ENCODE assay signal across 2 cellular contexts in the genomic region with DNA sequence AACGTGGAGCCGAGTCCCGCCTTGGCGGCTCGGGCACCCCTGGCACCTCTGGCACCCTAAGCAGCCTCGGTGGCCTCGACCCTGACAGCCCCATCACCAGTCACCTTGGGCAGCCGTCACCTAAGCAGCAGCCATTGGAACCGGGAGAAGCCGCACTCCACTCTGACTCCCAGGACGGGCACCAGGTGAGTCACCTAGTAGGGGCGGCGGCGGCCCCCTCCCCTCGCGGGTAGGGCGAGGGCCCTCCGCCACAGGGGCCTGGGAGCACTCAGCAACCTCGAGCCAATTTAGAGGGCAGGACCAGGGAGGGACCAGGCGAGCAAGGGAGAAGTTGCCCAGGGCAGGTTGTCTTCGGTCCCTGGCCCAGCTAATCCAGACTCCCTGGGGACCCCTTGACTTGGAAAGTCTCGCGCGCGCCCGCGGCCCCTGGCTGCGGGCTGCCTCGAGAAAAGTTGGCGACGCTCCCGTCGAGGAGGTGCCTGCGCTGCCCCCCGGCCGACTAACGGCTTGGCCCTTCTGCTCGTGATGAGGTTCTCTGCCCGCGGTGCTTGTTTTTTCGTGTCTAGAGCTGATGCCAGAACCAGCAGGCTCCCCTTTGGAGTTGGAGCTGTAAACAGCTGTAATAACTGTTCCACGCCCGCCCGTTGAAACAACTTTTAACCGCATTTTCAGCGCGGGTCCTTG.
A peak's percentile ranks its signal among the peaks of the same experiment; 100 is the strongest.
TF ChIP-seq lines count a peak whose summit lies in the region.

No MANE protein-coding gene starts in this region.

TF ChIP-seq in HEK293, 187 proteins besides CTCF, POLR2A, EP300 and RAD21 (continued from another document and continues in another):
- TF ChIP-seq, protein P1, sequence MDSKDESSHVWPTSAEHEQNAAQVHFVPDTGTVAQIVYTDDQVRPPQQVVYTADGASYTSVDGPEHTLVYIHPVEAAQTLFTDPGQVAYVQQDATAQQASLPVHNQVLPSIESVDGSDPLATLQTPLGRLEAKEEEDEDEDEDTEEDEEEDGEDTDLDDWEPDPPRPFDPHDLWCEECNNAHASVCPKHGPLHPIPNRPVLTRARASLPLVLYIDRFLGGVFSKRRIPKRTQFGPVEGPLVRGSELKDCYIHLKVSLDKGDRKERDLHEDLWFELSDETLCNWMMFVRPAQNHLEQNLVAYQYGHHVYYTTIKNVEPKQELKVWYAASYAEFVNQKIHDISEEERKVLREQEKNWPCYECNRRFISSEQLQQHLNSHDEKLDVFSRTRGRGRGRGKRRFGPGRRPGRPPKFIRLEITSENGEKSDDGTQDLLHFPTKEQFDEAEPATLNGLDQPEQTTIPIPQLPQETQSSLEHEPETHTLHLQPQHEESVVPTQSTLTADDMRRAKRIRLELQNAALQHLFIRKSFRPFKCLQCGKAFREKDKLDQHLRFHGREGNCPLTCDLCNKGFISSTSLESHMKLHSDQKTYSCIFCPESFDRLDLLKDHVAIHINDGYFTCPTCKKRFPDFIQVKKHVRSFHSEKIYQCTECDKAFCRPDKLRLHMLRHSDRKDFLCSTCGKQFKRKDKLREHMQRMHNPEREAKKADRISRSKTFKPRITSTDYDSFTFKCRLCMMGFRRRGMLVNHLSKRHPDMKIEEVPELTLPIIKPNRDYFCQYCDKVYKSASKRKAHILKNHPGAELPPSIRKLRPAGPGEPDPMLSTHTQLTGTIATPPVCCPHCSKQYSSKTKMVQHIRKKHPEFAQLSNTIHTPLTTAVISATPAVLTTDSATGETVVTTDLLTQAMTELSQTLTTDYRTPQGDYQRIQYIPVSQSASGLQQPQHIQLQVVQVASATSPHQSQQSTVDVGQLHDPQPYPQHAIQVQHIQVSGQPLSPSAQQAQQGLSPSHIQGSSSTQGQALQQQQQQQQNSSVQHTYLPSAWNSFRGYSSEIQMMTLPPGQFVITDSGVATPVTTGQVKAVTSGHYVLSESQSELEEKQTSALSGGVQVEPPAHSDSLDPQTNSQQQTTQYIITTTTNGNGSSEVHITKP (tag by site-specific recombination; IDR thresholded peaks at IDR 0.05), result peak; percentile 81
- TF ChIP-seq GLIS2 (tag by site-specific recombination; IDR thresholded peaks at IDR 0.05) (peak; percentile 60), ZNF548 (tag by site-specific recombination; IDR thresholded peaks at IDR 0.05) (no peak), ZNF266 (tag by site-specific recombination; IDR thresholded peaks at IDR 0.05; ENCODE audit: low read depth) (no peak), KLF1 (tag by site-specific recombination; IDR thresholded peaks at IDR 0.05) (peak; percentile 63; the same call in 1 of the 2 replicates), SP2 (tag by site-specific recombination; IDR thresholded peaks at IDR 0.05) (peak; percentile 25), ZNF311 (tag by site-specific recombination; IDR thresholded peaks at IDR 0.05; ENCODE audit: borderline replicate concordance) (no peak), KLF8 (tag by site-specific recombination; IDR thresholded peaks at IDR 0.05) (peak; percentile 52; the same call in 1 of the 2 replicates), ZXDB (tag by site-specific recombination; IDR thresholded peaks at IDR 0.05) (no peak), ZNF2 (tag by site-specific recombination; IDR thresholded peaks at IDR 0.05) (no peak), ZNF19 (tag by site-specific recombination; IDR thresholded peaks at IDR 0.05; ENCODE audit: low read depth) (no peak), ZNF501 (tag by site-specific recombination; IDR thresholded peaks at IDR 0.05) (no peak), ZBTB20 (tag by site-specific recombination; IDR thresholded peaks at IDR 0.05) (peak; percentile 78; the same call in 1 of the 2 replicates), ZNF335 (tag by site-specific recombination; conservative IDR thresholded peaks at IDR 0.05) (peak; percentile 97), ZFP3 (tag by site-specific recombination; IDR thresholded peaks at IDR 0.05; ENCODE audit: low read depth) (no peak)
- TF ChIP-seq, protein P2, sequence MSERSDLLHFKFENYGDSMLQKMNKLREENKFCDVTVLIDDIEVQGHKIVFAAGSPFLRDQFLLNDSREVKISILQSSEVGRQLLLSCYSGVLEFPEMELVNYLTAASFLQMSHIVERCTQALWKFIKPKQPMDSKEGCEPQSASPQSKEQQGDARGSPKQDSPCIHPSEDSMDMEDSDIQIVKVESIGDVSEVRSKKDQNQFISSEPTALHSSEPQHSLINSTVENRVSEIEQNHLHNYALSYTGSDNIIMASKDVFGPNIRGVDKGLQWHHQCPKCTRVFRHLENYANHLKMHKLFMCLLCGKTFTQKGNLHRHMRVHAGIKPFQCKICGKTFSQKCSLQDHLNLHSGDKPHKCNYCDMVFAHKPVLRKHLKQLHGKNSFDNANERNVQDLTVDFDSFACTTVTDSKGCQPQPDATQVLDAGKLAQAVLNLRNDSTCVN (tag by site-specific recombination; optimal IDR thresholded peaks at IDR 0.05), result peak; percentile 66
- TF ChIP-seq, protein P3, sequence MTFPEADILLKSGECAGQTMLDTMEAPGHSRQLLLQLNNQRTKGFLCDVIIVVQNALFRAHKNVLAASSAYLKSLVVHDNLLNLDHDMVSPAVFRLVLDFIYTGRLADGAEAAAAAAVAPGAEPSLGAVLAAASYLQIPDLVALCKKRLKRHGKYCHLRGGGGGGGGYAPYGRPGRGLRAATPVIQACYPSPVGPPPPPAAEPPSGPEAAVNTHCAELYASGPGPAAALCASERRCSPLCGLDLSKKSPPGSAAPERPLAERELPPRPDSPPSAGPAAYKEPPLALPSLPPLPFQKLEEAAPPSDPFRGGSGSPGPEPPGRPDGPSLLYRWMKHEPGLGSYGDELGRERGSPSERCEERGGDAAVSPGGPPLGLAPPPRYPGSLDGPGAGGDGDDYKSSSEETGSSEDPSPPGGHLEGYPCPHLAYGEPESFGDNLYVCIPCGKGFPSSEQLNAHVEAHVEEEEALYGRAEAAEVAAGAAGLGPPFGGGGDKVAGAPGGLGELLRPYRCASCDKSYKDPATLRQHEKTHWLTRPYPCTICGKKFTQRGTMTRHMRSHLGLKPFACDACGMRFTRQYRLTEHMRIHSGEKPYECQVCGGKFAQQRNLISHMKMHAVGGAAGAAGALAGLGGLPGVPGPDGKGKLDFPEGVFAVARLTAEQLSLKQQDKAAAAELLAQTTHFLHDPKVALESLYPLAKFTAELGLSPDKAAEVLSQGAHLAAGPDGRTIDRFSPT (tag by site-specific recombination; IDR thresholded peaks at IDR 0.05), result peak; percentile 72
- TF ChIP-seq, protein P4, sequence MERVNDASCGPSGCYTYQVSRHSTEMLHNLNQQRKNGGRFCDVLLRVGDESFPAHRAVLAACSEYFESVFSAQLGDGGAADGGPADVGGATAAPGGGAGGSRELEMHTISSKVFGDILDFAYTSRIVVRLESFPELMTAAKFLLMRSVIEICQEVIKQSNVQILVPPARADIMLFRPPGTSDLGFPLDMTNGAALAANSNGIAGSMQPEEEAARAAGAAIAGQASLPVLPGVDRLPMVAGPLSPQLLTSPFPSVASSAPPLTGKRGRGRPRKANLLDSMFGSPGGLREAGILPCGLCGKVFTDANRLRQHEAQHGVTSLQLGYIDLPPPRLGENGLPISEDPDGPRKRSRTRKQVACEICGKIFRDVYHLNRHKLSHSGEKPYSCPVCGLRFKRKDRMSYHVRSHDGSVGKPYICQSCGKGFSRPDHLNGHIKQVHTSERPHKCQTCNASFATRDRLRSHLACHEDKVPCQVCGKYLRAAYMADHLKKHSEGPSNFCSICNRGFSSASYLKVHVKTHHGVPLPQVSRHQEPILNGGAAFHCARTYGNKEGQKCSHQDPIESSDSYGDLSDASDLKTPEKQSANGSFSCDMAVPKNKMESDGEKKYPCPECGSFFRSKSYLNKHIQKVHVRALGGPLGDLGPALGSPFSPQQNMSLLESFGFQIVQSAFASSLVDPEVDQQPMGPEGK (tag by site-specific recombination; IDR thresholded peaks at IDR 0.05), result peak; percentile 65

TF ChIP-seq in H1, 55 proteins besides CTCF, POLR2A, EP300 and RAD21 (continued from another document):
- TF ChIP-seq, protein P5, sequence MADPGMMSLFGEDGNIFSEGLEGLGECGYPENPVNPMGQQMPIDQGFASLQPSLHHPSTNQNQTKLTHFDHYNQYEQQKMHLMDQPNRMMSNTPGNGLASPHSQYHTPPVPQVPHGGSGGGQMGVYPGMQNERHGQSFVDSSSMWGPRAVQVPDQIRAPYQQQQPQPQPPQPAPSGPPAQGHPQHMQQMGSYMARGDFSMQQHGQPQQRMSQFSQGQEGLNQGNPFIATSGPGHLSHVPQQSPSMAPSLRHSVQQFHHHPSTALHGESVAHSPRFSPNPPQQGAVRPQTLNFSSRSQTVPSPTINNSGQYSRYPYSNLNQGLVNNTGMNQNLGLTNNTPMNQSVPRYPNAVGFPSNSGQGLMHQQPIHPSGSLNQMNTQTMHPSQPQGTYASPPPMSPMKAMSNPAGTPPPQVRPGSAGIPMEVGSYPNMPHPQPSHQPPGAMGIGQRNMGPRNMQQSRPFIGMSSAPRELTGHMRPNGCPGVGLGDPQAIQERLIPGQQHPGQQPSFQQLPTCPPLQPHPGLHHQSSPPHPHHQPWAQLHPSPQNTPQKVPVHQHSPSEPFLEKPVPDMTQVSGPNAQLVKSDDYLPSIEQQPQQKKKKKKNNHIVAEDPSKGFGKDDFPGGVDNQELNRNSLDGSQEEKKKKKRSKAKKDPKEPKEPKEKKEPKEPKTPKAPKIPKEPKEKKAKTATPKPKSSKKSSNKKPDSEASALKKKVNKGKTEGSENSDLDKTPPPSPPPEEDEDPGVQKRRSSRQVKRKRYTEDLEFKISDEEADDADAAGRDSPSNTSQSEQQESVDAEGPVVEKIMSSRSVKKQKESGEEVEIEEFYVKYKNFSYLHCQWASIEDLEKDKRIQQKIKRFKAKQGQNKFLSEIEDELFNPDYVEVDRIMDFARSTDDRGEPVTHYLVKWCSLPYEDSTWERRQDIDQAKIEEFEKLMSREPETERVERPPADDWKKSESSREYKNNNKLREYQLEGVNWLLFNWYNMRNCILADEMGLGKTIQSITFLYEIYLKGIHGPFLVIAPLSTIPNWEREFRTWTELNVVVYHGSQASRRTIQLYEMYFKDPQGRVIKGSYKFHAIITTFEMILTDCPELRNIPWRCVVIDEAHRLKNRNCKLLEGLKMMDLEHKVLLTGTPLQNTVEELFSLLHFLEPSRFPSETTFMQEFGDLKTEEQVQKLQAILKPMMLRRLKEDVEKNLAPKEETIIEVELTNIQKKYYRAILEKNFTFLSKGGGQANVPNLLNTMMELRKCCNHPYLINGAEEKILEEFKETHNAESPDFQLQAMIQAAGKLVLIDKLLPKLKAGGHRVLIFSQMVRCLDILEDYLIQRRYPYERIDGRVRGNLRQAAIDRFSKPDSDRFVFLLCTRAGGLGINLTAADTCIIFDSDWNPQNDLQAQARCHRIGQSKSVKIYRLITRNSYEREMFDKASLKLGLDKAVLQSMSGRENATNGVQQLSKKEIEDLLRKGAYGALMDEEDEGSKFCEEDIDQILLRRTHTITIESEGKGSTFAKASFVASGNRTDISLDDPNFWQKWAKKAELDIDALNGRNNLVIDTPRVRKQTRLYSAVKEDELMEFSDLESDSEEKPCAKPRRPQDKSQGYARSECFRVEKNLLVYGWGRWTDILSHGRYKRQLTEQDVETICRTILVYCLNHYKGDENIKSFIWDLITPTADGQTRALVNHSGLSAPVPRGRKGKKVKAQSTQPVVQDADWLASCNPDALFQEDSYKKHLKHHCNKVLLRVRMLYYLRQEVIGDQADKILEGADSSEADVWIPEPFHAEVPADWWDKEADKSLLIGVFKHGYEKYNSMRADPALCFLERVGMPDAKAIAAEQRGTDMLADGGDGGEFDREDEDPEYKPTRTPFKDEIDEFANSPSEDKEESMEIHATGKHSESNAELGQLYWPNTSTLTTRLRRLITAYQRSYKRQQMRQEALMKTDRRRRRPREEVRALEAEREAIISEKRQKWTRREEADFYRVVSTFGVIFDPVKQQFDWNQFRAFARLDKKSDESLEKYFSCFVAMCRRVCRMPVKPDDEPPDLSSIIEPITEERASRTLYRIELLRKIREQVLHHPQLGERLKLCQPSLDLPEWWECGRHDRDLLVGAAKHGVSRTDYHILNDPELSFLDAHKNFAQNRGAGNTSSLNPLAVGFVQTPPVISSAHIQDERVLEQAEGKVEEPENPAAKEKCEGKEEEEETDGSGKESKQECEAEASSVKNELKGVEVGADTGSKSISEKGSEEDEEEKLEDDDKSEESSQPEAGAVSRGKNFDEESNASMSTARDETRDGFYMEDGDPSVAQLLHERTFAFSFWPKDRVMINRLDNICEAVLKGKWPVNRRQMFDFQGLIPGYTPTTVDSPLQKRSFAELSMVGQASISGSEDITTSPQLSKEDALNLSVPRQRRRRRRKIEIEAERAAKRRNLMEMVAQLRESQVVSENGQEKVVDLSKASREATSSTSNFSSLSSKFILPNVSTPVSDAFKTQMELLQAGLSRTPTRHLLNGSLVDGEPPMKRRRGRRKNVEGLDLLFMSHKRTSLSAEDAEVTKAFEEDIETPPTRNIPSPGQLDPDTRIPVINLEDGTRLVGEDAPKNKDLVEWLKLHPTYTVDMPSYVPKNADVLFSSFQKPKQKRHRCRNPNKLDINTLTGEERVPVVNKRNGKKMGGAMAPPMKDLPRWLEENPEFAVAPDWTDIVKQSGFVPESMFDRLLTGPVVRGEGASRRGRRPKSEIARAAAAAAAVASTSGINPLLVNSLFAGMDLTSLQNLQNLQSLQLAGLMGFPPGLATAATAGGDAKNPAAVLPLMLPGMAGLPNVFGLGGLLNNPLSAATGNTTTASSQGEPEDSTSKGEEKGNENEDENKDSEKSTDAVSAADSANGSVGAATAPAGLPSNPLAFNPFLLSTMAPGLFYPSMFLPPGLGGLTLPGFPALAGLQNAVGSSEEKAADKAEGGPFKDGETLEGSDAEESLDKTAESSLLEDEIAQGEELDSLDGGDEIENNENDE (IDR thresholded peaks at IDR 0.05; ENCODE audit: insufficient replicate concordance, low read length), result no peak
- no peak for TF ChIP-seq CREB1 (IDR thresholded peaks at IDR 0.05)
- no peak for TF ChIP-seq EGR1 (IDR thresholded peaks at IDR 0.05; ENCODE audit: borderline replicate concordance, low read depth, low read length)
- no peak for TF ChIP-seq JUN (IDR thresholded peaks at IDR 0.05; ENCODE audit: low read depth, low read length)
- no peak for TF ChIP-seq POU5F1 (IDR thresholded peaks at IDR 0.05; ENCODE audit: low read depth, low read length)
- TF ChIP-seq TAF7 (optimal IDR thresholded peaks at IDR 0.05; ENCODE audit: borderline replicate concordance, low read depth, low read length), result no peak
- TF ChIP-seq SP2 (IDR thresholded peaks at IDR 0.05; ENCODE audit: low read length), result no peak
- TF ChIP-seq TEAD4 (IDR thresholded peaks at IDR 0.05; ENCODE audit: low read depth, low read length), result no peak
- TF ChIP-seq RBBP5 (IDR thresholded peaks at IDR 0.05; ENCODE audit: borderline replicate concordance, low read depth, low read length), result peak; percentile 17; the same call in 1 of the 2 replicates
- no peak for TF ChIP-seq ASH2L (IDR thresholded peaks at IDR 0.05; ENCODE audit: low read length)
- no peak for TF ChIP-seq NANOG (IDR thresholded peaks at IDR 0.05; ENCODE audit: insufficient read depth, low read depth, low read length, poor library complexity, severe bottlenecking)
- no peak for TF ChIP-seq CHD1 (IDR thresholded peaks at IDR 0.05; ENCODE audit: low read depth, low read length)
- TF ChIP-seq RFX5 (IDR thresholded peaks at IDR 0.05; ENCODE audit: borderline replicate concordance, low read depth, low read length), result no peak
- TF ChIP-seq PHF8 (conservative IDR thresholded peaks at IDR 0.05; ENCODE audit: low read depth, low read length), result no peak
